ENCODE assay signal across 8 cellular contexts in genomic region chr1:157138220-157139124, GRCh38. TPM values are rescaled to one million over a fixed set of nuclear protein-coding genes. Genes with fewer than 3 reads are reported as not detected.
DNase-seq lines count a peak whose midpoint lies in the region; ATAC-seq, FAIRE-seq and TF ChIP-seq lines count a peak whose summit lies in the region.

Gene ETV3, minus strand, starts transcription at chr1:157138395. Its CDS starts 2,043 bp downstream, at chr1:157136352.

- H3K4me3 Mint-ChIP-seq in CD4-positive, alpha-beta memory T cell, result peak within 1 kb of the TSS; percentile 94 to 98 (median 96)

- H3K79me1 ChIP-seq in H1 (ENCODE audit: low read depth, low read length) (peaks cover 8% of the 10 kb centered on the region), mesendoderm (ENCODE audit: low read length) (peaks cover 8% of the 10 kb centered on the region)

- no peak within 1 kb of the TSS; the same call in 1 of the 2 replicates for H2AK5ac ChIP-seq in H1 (ENCODE audit: low read depth, low read length)
- no peak within 1 kb of the TSS for H2AK5ac ChIP-seq in mesendoderm (ENCODE audit: low read length)

- H3K4ac ChIP-seq in H1 (replicated peaks; ENCODE audit: insufficient read length, low read depth, low read length), result no peak within 1 kb of the TSS
- H3K4ac ChIP-seq in mesendoderm (ENCODE audit: low read depth, low read length), result peak within 1 kb of the TSS; percentile 91

- H3K23ac ChIP-seq in H1 (ENCODE audit: insufficient read length) (no peak within 1 kb of the TSS), mesendoderm (ENCODE audit: low read length) (peak within 1 kb of the TSS; percentile 90)

- H3K4me3 ChIP-seq in CD4-positive, alpha-beta memory T cell (ENCODE audit: low read length in 2 of 2), result peak within 1 kb of the TSS; percentile 67 to 85
- H3K4me3 ChIP-seq in H1 (ENCODE audit: extremely low read depth in 1 of 4, insufficient read depth in 2 of 4, low read depth in 3 of 4, low read length in 4 of 4) (peak within 1 kb of the TSS; percentile 68 to 99 (median 94)), mesendoderm (ENCODE audit: low read length) (peak within 1 kb of the TSS; percentile 89)

- peak; percentile 28 for FAIRE-seq in H1 (lab: Jason Lieb, UNC)

- no peaks in the 10 kb centered on the region for H3K9me3 Mint-ChIP-seq in CD4-positive, alpha-beta memory T cell

- peaks cover 7 to 29% of the 10 kb centered on the region in 2 experiments; a peak in 3 of 4 replicates for H3K79me2 ChIP-seq in H1 (ENCODE audit: control insufficient read depth in 1 of 2, insufficient read depth in 2 of 2, low read length in 2 of 2)
- peaks cover 30% of the 10 kb centered on the region for H3K79me2 ChIP-seq in mesendoderm (ENCODE audit: control insufficient read depth, insufficient read depth, low read length)

- peak within 1 kb of the TSS; percentile 92 for H3K27ac ChIP-seq in CD4-positive, alpha-beta memory T cell (ENCODE audit: low read depth, low read length)
- peak within 1 kb of the TSS; percentile 87 for H3K27ac ChIP-seq in H1 (ENCODE audit: low read depth, low read length)
- H3K27ac ChIP-seq in mesendoderm (ENCODE audit: low read depth, low read length), result peak within 1 kb of the TSS; percentile 98

- no peak for TF ChIP-seq RAD21 in H1 (IDR thresholded peaks at IDR 0.05 in 1 of 2, conservative IDR thresholded peaks at IDR 0.05 in 1 of 2; ENCODE audit: low read depth in 2 of 2, low read length in 2 of 2)

- peaks cover 47% of the 10 kb centered on the region for H3K4me1 ChIP-seq in CD4-positive, alpha-beta memory T cell (ENCODE audit: insufficient read depth, low read length)
- H3K4me1 ChIP-seq in H1 (replicated peaks in 1 of 4; ENCODE audit: control insufficient read depth in 3 of 4, insufficient read depth in 4 of 4, low read length in 3 of 4), result peaks cover 2 to 17% (median 7%) of the 10 kb centered on the region in 4 experiments; a peak in 4 of 7 replicates
- H3K4me1 ChIP-seq in mesendoderm (ENCODE audit: control insufficient read depth, low read depth, low read length), result peaks cover 13% of the 10 kb centered on the region

- 2% methylated on average over 64 of the region's 87 CpGs; no CpG with 5 or more reads in 1 of the 2 experiments for WGBS in H1 (ENCODE audit: extremely low coverage in 1 of 2, insufficient coverage in 1 of 2, insufficient read length in 1 of 2, insufficient replicate concordance in 2 of 2, low coverage in 1 of 2, low lambda C conversion rate in 2 of 2, missing lambda C conversion rate in 1 of 2), 2 experiments
- no CpG with 5 or more reads among the region's 87 CpGs for WGBS in mesendoderm (ENCODE audit: extremely low coverage, insufficient coverage, low lambda C conversion rate)

- intact Hi-C loops in CD4-positive, alpha-beta memory T cell (cut with micrococcal nuclease), result loop anchor here (5.0 kb wide), 1 partner anchor 246 kb away; the partner anchor contains the start of gene PEAR1

- no peak within 1 kb of the TSS for H3K14ac ChIP-seq in H1 (ENCODE audit: insufficient read length)

- H4K20me1 ChIP-seq in H1 (replicated peaks in 1 of 2; ENCODE audit: control insufficient read depth in 1 of 2, insufficient read depth in 2 of 2, low read length in 2 of 2), result peaks cover 9 to 11% of the 10 kb centered on the region in 2 experiments

- H3K36me3 ChIP-seq in CD4-positive, alpha-beta memory T cell (ENCODE audit: insufficient read depth, low read length), result peaks cover 18% of the 10 kb centered on the region
- H3K36me3 ChIP-seq in H1 (ENCODE audit: control insufficient read depth in 2 of 4, insufficient read depth in 4 of 4, low read length in 3 of 4) (peaks cover 9 to 27% (median 20%) of the 10 kb centered on the region in 4 experiments; a peak in 7 of 8 replicates), mesendoderm (ENCODE audit: control insufficient read depth, insufficient read depth, low read length) (peaks cover 5% of the 10 kb centered on the region)

- no peak within 1 kb of the TSS for H2BK20ac ChIP-seq in H1 (ENCODE audit: low read length)

- no peaks in the 10 kb centered on the region for H3K27me3 ChIP-seq in CD4-positive, alpha-beta memory T cell (ENCODE audit: insufficient read depth, low read length)
- no peaks in the 10 kb centered on the region for H3K27me3 ChIP-seq in H1 (replicated peaks in 1 of 4; ENCODE audit: control insufficient read depth in 3 of 4, extremely low read depth in 1 of 4, insufficient read depth in 3 of 4, low read length in 3 of 4)
- no peaks in the 10 kb centered on the region for H3K27me3 ChIP-seq in mesendoderm (ENCODE audit: insufficient read depth, low read length, poor library complexity)

- peak in 1 of 2 experiments; percentile 71; a peak in 1 of 3 replicates for TF ChIP-seq POLR2A in H1 (IDR thresholded peaks at IDR 0.05; ENCODE audit: control extremely low read depth in 1 of 2, low read depth in 2 of 2, low read length in 2 of 2)

- peaks cover 22 to 37% of the 10 kb centered on the region in 2 donors for H3K36me3 Mint-ChIP-seq in CD4-positive, alpha-beta memory T cell

- H2BK120ac ChIP-seq in H1 (replicated peaks; ENCODE audit: low read depth, low read length), result no peak within 1 kb of the TSS
- H2BK120ac ChIP-seq in mesendoderm (ENCODE audit: low read depth, low read length), result peak within 1 kb of the TSS; percentile 86

- peak within 1 kb of the TSS; percentile 69 for H4K91ac ChIP-seq in H1 (replicated peaks; ENCODE audit: insufficient read length, low read length)

- H3K27me3 Mint-ChIP-seq in CD4-positive, alpha-beta memory T cell, result no peaks in the 10 kb centered on the region

- H2AFZ ChIP-seq in H1 (ENCODE audit: low read length), result no peak within 1 kb of the TSS

- H3K56ac ChIP-seq in H1 (replicated peaks; ENCODE audit: insufficient read length, low read depth, low read length) (peak within 1 kb of the TSS; percentile 62), mesendoderm (ENCODE audit: low read length) (peak within 1 kb of the TSS; percentile 88)

- TF ChIP-seq EP300 in H1 (IDR thresholded peaks at IDR 0.05; ENCODE audit: borderline replicate concordance in 1 of 2, low read depth in 2 of 2, low read length in 2 of 2), result peak in 1 of 2 experiments; percentile 24; a peak in 1 of 3 replicates

- H3K27ac Mint-ChIP-seq in CD4-positive, alpha-beta memory T cell, result peak within 1 kb of the TSS; percentile 89 to 99 (median 98)

- H3K9me3 ChIP-seq in CD4-positive, alpha-beta memory T cell (ENCODE audit: control insufficient read depth in 1 of 2, low read length in 2 of 2), result no peaks in the 10 kb centered on the region
- no peaks in the 10 kb centered on the region for H3K9me3 ChIP-seq in H1 (ENCODE audit: insufficient read depth in 2 of 2, low read depth in 1 of 2, low read length in 1 of 2)

- POLR2A ChIA-PET in CD4-positive, alpha-beta memory T cell (lab: Charles Lee; ENCODE audit: partially characterized antibody), result interaction anchor here (1.1 to 2.1 kb wide), 4 partner anchors 12 to 49 kb away, joined by 3 to 10 read pairs (median 4); no protein-coding TSS in a partner anchor
- POLR2A ChIA-PET in H1 (lab: Charles Lee; ENCODE audit: partially characterized antibody), result interaction anchor here (0.8 to 10.5 kb wide), 10 partner anchors 10 to 50 kb away, joined by 3 to 70 read pairs (median 4); no protein-coding TSS in a partner anchor

- H2BK15ac ChIP-seq in H1 (ENCODE audit: low read length) (no peak within 1 kb of the TSS), mesendoderm (replicated peaks; ENCODE audit: low read depth) (no peak within 1 kb of the TSS)

- H3K18ac ChIP-seq in H1 (ENCODE audit: extremely low read depth, low read length) (peak within 1 kb of the TSS; percentile 79; the same call in 1 of the 2 replicates), mesendoderm (ENCODE audit: low read length) (peak within 1 kb of the TSS; percentile 82)

- CTCF ChIA-PET in CD4-positive, alpha-beta memory T cell (lab: Charles Lee; ENCODE audit: partially characterized antibody), result interaction anchor here (1.5 to 3.7 kb wide), 4 partner anchors 13 to 51 kb away, joined by 4 to 14 read pairs (median 8); no protein-coding TSS in a partner anchor
- CTCF ChIA-PET in H1 (lab: Charles Lee; ENCODE audit: partially characterized antibody), result interaction anchor here (1.1 to 16.2 kb wide), 8 partner anchors 9 to 50 kb away, joined by 3 to 187 read pairs (median 4); no protein-coding TSS in a partner anchor

- H4K5ac ChIP-seq in H1 (ENCODE audit: insufficient read length, low read depth, low read length), result peak within 1 kb of the TSS; percentile 83
- H4K5ac ChIP-seq in mesendoderm (ENCODE audit: low read length), result peak within 1 kb of the TSS; percentile 52

- H3K23me2 ChIP-seq in H1 (ENCODE audit: low read depth, low read length), result peaks cover 10% of the 10 kb centered on the region; the same call in 1 of the 2 replicates

- H2BK5ac ChIP-seq in H1 (ENCODE audit: low read depth, low read length) (peak within 1 kb of the TSS; percentile 69), mesendoderm (ENCODE audit: low read length) (peak within 1 kb of the TSS; percentile 62)

- DNase-seq in CD4-positive, alpha-beta memory T cell, result peak; percentile 86 to 94 (median 88)
- DNase-seq in HPDE6-E6E7 (ENCODE audit: extremely low spot score), result peak; percentile 92
- peak; percentile 83 to 86 for DNase-seq in NOMO-1 (lab: John Stamatoyannopoulos, UW; ENCODE audit: unreplicated experiment in 2 of 2)
- peak; percentile 60 to 73 for DNase-seq in activated CD8-positive, alpha-beta memory T cell treated with anti-CD3 and anti-CD28 coated beads for 4 hours (ENCODE audit: low read depth in 2 of 2)
- peak; percentile 70 to 89 for DNase-seq in H1 (ENCODE audit: low read depth in 1 of 2, low spot score in 2 of 2)
- DNase-seq in mesendoderm, result peak; percentile 97
- peak; percentile 71 for DNase-seq in stimulated activated CD8-positive, alpha-beta memory T cell treated with anti-CD3 and anti-CD28 coated beads, Interleukin-12 subunit alpha, Interleukin-12 subunit beta, amount 100 ng/mL, for 4 hours (ENCODE audit: low read depth)

- H3K4me2 ChIP-seq in H1 (ENCODE audit: insufficient read depth in 1 of 2, low read depth in 2 of 2, low read length in 2 of 2), result peak within 1 kb of the TSS; percentile 94 to 99
- H3K4me2 ChIP-seq in mesendoderm (ENCODE audit: low read length), result peak within 1 kb of the TSS; percentile 68

- peak; percentile 86 for ATAC-seq in GM19455 (IDR thresholded peaks at IDR 0.05; ENCODE audit: unreplicated experiment)

- H4K8ac ChIP-seq in H1 (ENCODE audit: extremely low read depth, insufficient read depth, low read length) (peak within 1 kb of the TSS; percentile 87), mesendoderm (ENCODE audit: low read depth, low read length) (no peak within 1 kb of the TSS)

- no peak for TF ChIP-seq CTCF in H1 (IDR thresholded peaks at IDR 0.05; ENCODE audit: control extremely low read depth in 1 of 3, insufficient read depth in 1 of 3, low read depth in 1 of 3, low read length in 3 of 3)

- no peak within 1 kb of the TSS for H2BK12ac ChIP-seq in H1 (ENCODE audit: low read depth, low read length)

- peaks cover 43 to 58% (median 51%) of the 10 kb centered on the region in 4 donors for H3K4me1 Mint-ChIP-seq in CD4-positive, alpha-beta memory T cell

- peak within 1 kb of the TSS; percentile 5 to 75 (median 56) for H3K9ac ChIP-seq in H1 (replicated peaks in 1 of 4; ENCODE audit: extremely low read depth in 1 of 4, low read depth in 3 of 4, low read length in 3 of 4)
- peak within 1 kb of the TSS; percentile 74 for H3K9ac ChIP-seq in mesendoderm (ENCODE audit: low read length)

RNA-seq across cellular contexts. Expression of gene ETV3, which starts in this region (rescaled TPM):
- 10 to 100 TPM; 30.5 to 31.8 TPM for total RNA-seq in CD4-positive, alpha-beta memory T cell
- polyA plus RNA-seq in CD4-positive, alpha-beta memory T cell, result 10 to 100 TPM in 1 of 2 donors, 1 to 10 TPM in 1; 7.3 to 11.2 TPM
- total RNA-seq in H1 (2021; fragmentation: NEBNext Ultra II Directional; extraction: Animal tissue kit (Norgen Biotek cat#: 25700)), result 23.8 and 26.6 TPM in 2 replicates
- polyA plus RNA-seq in H1 (2011; rRNA removed), result 6.0 and 7.0 TPM in 2 replicates
- 7.6 TPM for polyA plus RNA-seq in H1 (2011; cell fraction: cytosol; rRNA removed)
- 6.8 TPM for polyA plus RNA-seq in H1 (2011; cell fraction: nucleus; rRNA removed)
- polyA plus RNA-seq in H1 (2012, experiment 1 of 2), result 8.9 to 12.0 TPM (median 9.7 TPM) in 4 replicates
- 1.0 TPM for polyA plus RNA-seq in H1 (2012, experiment 2 of 2)
- 6.9 TPM for polyA plus RNA-seq in H1 (2013, experiment 1 of 2)
- 6.3 TPM for polyA plus RNA-seq in H1 (2013, experiment 2 of 2)
- polyA minus RNA-seq in H1 (2011; rRNA and poly(A)+ RNA removed), result 24.8 and 27.2 TPM in 2 replicates
- polyA minus RNA-seq in H1 (2011; cell fraction: cytosol; rRNA and poly(A)+ RNA removed), result 14.2 TPM
- polyA minus RNA-seq in H1 (2011; cell fraction: nucleus; rRNA and poly(A)+ RNA removed), result 19.3 TPM
- 15.2 TPM for polyA plus RNA-seq in mesendoderm (2013, experiment 1 of 2)
- polyA plus RNA-seq in mesendoderm (2013, experiment 2 of 2), result 14.4 TPM

Comparison
In these comparisons a context has a peak if more than half of its experiments do, and no peak if none do; other contexts are left out.
1. Peak in every context shown above with its lines: DNase-seq, ATAC-seq, H3K4me3 ChIP-seq and H3K27ac ChIP-seq.